In the genomic region with DNA sequence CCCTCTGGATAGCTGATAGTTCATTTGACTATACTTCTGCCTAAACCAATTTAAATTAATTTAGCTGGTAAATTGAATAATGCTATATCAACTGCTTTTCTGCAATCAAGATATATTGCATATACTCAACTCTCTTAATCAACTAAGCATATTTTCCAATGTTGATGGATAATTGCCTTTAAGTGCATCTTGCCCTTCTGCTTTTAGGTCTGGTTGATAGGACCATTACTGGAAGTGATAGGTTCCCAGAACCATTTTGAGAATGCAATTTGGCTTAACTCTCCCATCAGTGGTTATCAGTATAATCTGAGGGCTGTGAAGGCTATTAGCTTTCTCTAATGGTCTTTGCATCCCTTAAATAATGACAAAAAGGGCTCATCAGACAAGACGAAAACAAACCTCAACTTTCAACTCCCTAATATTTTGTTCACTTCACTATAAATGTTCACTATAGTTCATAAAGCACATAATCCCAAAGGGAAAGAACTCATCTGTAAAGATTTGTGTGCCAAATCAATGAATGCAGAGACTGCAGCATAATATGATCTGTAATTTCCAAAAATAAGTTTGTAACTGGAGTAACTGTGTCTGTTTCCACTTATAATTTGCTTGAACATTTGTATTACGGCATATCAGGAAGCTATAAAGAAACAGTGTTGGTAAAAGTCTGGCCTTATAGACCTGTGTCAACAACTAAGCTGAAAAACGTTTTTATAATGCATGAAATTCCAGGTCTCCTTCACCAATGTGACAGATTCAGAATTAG, we compare ENCODE assay signal across 1 cellular context.
TF ChIP-seq lines count a peak whose summit lies in the region.

No MANE protein-coding gene starts in this region.

TF ChIP-seq in GM23338, 12 proteins besides CTCF, POLR2A, EP300 and RAD21 (continued from another document):
- TF ChIP-seq, protein P1, sequence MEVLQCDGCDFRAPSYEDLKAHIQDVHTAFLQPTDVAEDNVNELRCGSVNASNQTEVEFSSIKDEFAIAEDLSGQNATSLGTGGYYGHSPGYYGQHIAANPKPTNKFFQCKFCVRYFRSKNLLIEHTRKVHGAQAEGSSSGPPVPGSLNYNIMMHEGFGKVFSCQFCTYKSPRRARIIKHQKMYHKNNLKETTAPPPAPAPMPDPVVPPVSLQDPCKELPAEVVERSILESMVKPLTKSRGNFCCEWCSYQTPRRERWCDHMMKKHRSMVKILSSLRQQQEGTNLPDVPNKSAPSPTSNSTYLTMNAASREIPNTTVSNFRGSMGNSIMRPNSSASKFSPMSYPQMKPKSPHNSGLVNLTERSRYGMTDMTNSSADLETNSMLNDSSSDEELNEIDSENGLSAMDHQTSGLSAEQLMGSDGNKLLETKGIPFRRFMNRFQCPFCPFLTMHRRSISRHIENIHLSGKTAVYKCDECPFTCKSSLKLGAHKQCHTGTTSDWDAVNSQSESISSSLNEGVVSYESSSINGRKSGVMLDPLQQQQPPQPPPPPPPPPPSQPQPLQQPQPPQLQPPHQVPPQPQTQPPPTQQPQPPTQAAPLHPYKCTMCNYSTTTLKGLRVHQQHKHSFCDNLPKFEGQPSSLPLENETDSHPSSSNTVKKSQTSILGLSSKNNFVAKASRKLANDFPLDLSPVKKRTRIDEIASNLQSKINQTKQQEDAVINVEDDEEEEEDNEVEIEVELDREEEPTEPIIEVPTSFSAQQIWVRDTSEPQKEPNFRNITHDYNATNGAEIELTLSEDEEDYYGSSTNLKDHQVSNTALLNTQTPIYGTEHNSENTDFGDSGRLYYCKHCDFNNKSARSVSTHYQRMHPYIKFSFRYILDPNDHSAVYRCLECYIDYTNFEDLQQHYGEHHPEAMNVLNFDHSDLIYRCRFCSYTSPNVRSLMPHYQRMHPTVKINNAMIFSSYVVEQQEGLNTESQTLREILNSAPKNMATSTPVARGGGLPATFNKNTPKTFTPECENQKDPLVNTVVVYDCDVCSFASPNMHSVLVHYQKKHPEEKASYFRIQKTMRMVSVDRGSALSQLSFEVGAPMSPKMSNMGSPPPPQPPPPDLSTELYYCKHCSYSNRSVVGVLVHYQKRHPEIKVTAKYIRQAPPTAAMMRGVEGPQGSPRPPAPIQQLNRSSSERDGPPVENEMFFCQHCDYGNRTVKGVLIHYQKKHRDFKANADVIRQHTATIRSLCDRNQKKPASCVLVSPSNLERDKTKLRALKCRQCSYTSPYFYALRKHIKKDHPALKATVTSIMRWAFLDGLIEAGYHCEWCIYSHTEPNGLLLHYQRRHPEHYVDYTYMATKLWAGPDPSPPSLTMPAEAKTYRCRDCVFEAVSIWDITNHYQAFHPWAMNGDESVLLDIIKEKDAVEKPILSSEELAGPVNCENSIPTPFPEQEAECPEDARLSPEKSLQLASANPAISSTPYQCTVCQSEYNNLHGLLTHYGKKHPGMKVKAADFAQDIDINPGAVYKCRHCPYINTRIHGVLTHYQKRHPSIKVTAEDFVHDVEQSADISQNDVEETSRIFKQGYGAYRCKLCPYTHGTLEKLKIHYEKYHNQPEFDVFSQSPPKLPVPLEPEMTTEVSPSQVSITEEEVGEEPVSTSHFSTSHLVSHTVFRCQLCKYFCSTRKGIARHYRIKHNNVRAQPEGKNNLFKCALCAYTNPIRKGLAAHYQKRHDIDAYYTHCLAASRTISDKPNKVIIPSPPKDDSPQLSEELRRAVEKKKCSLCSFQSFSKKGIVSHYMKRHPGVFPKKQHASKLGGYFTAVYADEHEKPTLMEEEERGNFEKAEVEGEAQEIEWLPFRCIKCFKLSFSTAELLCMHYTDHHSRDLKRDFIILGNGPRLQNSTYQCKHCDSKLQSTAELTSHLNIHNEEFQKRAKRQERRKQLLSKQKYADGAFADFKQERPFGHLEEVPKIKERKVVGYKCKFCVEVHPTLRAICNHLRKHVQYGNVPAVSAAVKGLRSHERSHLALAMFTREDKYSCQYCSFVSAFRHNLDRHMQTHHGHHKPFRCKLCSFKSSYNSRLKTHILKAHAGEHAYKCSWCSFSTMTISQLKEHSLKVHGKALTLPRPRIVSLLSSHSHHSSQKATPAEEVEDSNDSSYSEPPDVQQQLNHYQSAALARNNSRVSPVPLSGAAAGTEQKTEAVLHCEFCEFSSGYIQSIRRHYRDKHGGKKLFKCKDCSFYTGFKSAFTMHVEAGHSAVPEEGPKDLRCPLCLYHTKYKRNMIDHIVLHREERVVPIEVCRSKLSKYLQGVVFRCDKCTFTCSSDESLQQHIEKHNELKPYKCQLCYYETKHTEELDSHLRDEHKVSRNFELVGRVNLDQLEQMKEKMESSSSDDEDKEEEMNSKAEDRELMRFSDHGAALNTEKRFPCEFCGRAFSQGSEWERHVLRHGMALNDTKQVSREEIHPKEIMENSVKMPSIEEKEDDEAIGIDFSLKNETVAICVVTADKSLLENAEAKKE (CRISPR knock-in tag; IDR thresholded peaks at IDR 0.05): no peak
- no peak for TF ChIP-seq EZH2phosphoT487 (IDR thresholded peaks at IDR 0.05; ENCODE audit: unreplicated experiment)
- no peak for TF ChIP-seq ZNF114 (CRISPR knock-in tag; IDR thresholded peaks at IDR 0.05)
- TF ChIP-seq EZH2 (IDR thresholded peaks at IDR 0.05; ENCODE audit: low read depth, unreplicated experiment): no peak
- TF ChIP-seq ZNF331 (CRISPR knock-in tag; IDR thresholded peaks at IDR 0.05; ENCODE audit: low read depth): no peak
- TF ChIP-seq, protein P2, sequence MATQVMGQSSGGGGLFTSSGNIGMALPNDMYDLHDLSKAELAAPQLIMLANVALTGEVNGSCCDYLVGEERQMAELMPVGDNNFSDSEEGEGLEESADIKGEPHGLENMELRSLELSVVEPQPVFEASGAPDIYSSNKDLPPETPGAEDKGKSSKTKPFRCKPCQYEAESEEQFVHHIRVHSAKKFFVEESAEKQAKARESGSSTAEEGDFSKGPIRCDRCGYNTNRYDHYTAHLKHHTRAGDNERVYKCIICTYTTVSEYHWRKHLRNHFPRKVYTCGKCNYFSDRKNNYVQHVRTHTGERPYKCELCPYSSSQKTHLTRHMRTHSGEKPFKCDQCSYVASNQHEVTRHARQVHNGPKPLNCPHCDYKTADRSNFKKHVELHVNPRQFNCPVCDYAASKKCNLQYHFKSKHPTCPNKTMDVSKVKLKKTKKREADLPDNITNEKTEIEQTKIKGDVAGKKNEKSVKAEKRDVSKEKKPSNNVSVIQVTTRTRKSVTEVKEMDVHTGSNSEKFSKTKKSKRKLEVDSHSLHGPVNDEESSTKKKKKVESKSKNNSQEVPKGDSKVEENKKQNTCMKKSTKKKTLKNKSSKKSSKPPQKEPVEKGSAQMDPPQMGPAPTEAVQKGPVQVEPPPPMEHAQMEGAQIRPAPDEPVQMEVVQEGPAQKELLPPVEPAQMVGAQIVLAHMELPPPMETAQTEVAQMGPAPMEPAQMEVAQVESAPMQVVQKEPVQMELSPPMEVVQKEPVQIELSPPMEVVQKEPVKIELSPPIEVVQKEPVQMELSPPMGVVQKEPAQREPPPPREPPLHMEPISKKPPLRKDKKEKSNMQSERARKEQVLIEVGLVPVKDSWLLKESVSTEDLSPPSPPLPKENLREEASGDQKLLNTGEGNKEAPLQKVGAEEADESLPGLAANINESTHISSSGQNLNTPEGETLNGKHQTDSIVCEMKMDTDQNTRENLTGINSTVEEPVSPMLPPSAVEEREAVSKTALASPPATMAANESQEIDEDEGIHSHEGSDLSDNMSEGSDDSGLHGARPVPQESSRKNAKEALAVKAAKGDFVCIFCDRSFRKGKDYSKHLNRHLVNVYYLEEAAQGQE (IDR thresholded peaks at IDR 0.05; ENCODE audit: unreplicated experiment): no peak
- no peak for TF ChIP-seq NANOG (IDR thresholded peaks at IDR 0.05; ENCODE audit: borderline replicate concordance)
- TF ChIP-seq STAT1 (IDR thresholded peaks at IDR 0.05; ENCODE audit: unreplicated experiment): no peak
